Comparison of ENCODE assay signal across 1 cellular context in the genomic region with DNA sequence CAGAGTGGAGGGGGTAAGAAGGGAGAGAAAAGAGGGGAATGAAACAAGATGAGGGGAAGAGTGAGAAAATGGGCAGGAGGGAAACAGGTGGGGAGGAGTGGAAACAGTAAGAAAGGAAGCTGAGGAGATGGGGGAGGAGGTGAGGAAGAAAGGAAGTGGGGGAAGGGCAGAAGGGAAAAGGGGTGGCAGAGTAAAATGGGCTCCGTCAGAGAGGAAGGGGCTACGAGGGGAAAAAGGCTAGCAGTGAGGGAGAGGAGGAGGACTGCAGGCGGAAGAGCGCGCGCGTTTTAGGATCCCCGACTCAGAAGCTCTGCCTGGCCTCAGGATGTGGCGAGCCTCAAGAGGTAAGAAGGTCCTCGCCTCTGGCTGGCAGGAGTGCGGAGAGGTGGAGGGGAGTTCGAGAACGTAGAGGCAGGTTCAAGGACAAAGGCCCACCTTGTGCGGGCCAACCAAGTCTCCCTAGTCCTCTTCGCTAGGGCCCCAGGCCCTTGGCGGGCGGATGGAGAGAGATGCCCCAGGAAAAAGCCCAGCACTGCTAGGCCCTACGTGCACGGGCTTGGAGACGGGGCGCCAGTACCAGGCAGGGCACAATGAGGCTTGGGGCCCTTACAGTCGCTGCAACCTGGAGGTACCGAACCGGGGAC.
TF ChIP-seq lines count a peak whose summit lies in the region.

No MANE protein-coding gene starts in this region.

TF ChIP-seq in HEK293, 187 proteins besides CTCF, POLR2A, EP300 and RAD21 (continued from another document):
- TF ChIP-seq, protein P1, sequence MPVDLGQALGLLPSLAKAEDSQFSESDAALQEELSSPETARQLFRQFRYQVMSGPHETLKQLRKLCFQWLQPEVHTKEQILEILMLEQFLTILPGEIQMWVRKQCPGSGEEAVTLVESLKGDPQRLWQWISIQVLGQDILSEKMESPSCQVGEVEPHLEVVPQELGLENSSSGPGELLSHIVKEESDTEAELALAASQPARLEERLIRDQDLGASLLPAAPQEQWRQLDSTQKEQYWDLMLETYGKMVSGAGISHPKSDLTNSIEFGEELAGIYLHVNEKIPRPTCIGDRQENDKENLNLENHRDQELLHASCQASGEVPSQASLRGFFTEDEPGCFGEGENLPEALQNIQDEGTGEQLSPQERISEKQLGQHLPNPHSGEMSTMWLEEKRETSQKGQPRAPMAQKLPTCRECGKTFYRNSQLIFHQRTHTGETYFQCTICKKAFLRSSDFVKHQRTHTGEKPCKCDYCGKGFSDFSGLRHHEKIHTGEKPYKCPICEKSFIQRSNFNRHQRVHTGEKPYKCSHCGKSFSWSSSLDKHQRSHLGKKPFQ (tag by site-specific recombination; IDR thresholded peaks at IDR 0.05) = no peak
- TF ChIP-seq ZNF366 (tag by site-specific recombination; conservative IDR thresholded peaks at IDR 0.05) (0 out of 2 replicates have a peak, but pooled peaks have one; percentile 44), ZNF132 (tag by site-specific recombination; IDR thresholded peaks at IDR 0.05; ENCODE audit: borderline replicate concordance) (no peak), FEZF1 (tag by site-specific recombination; IDR thresholded peaks at IDR 0.05) (no peak), ZIC2 (tag by site-specific recombination; IDR thresholded peaks at IDR 0.05) (no peak), ZNF555 (tag by site-specific recombination; conservative IDR thresholded peaks at IDR 0.05) (no peak), SCRT1 (tag by site-specific recombination; IDR thresholded peaks at IDR 0.05; ENCODE audit: borderline replicate concordance) (peak; percentile 80), ZNF404 (tag by site-specific recombination; IDR thresholded peaks at IDR 0.05) (no peak)
